8 cellular contexts compared by ENCODE assay signal in genomic region chr11:14520086-14520901, GRCh38. TPM values are rescaled to one million over a fixed set of nuclear protein-coding genes. Genes with fewer than 3 reads are reported as not detected.
A peak's percentile ranks its signal among the peaks of the same experiment; 100 is the strongest.
DNase-seq lines count a peak whose midpoint lies in the region; FAIRE-seq and TF ChIP-seq lines count a peak whose summit lies in the region.

Gene PSMA1 (minus strand): TSS chr11:14520386. CDS start chr11:14520299, 87 bp downstream.

- POLR2A ChIA-PET in HEK293T (lab: Yijun Ruan, JAX), result interaction anchor here (1.1 to 1.8 kb wide), 3 partner anchors 20 to 553 kb away, joined by 4 to 6 read pairs (median 5); partner anchors contain the start of genes CALCB, COPB1 and CYP2R1

- no peaks in the 10 kb centered on the region for H3K9me3 ChIP-seq in neutrophil

- DNase-seq in GM03348 (ENCODE audit: low spot score) (peak; percentile 94), HEK293T (ENCODE audit: extremely low spot score) (peak; percentile 89), MV-4-11 (lab: John Stamatoyannopoulos, UW) (peak; percentile 97), SK-MEL-5 (ENCODE audit: low read depth, low spot score) (peak; percentile 95), frontal cortex (ENCODE audit: low spot score in 2 of 2) (peak; percentile 58 to 83), substantia nigra (lab: John Stamatoyannopoulos, UW) (peak; percentile 58 to 94 (median 86))
- DNase-seq in activated naive CD4-positive, alpha-beta T cell treated with Interleukin-2 at 50 U/mL for 16 hours, result peak; percentile 94

- H3K27ac ChIP-seq in neutrophil (peak within 1 kb of the TSS; percentile 94), substantia nigra (ENCODE audit: low read depth, low read length, poor library complexity, severe bottlenecking) (peak within 1 kb of the TSS; percentile 88)

- CTCF ChIA-PET in HEK293T (lab: Yijun Ruan, JAX), result no interaction called here

- peak; percentile 92 for TF ChIP-seq CTCF in neutrophil (IDR thresholded peaks at IDR 0.05)

- peaks cover 19% of the 10 kb centered on the region for H3K36me3 ChIP-seq in neutrophil

- peaks cover 16 to 21% of the 10 kb centered on the region in 2 experiments for H3K4me1 ChIP-seq in neutrophil (ENCODE audit: control insufficient read depth in 1 of 2, insufficient read depth in 1 of 2, low read depth in 1 of 2, low read length in 1 of 2)

- in situ Hi-C loops in SK-MEL-5 (cut with HindIII; ENCODE audit: low pct_unique_long_range_greater_than_20kb, low sequenced_read_pairs), result no loop called here

- H3K27me3 ChIP-seq in neutrophil, result no peaks in the 10 kb centered on the region

- peak within 1 kb of the TSS; percentile 77 to 95 for H3K4me3 ChIP-seq in neutrophil (ENCODE audit: low read depth in 1 of 2, low read length in 1 of 2)

- FAIRE-seq in frontal cortex (lab: Jason Lieb, UNC), result no peak

TF ChIP-seq in HEK293T, 16 proteins besides CTCF, POLR2A, EP300 and RAD21:
- TF ChIP-seq L3MBTL2 (conservative IDR thresholded peaks at IDR 0.05), result peak; percentile 87
- TF ChIP-seq ELF4 (IDR thresholded peaks at IDR 0.05), result peak; percentile 89
- no peak for TF ChIP-seq PKNOX1 (IDR thresholded peaks at IDR 0.05)
- TF ChIP-seq HDGF (IDR thresholded peaks at IDR 0.05; ENCODE audit: borderline replicate concordance), result no peak
- peak; percentile 66; the same call in 1 of the 2 replicates for TF ChIP-seq ARNT (IDR thresholded peaks at IDR 0.05)
- 0 out of 2 replicates have a peak, but pooled peaks have one; percentile 14 for TF ChIP-seq FOXK2 (IDR thresholded peaks at IDR 0.05)
- no peak for TF ChIP-seq TARDBP (IDR thresholded peaks at IDR 0.05)
- no peak for TF ChIP-seq FOXA1 (IDR thresholded peaks at IDR 0.05)
- TF ChIP-seq FOXM1 (IDR thresholded peaks at IDR 0.05; ENCODE audit: borderline replicate concordance), result peak; percentile 69; the same call in 1 of the 2 replicates

RNA-seq across cellular contexts. Expression of gene PSMA1, which starts in this region (rescaled TPM):
- total RNA-seq in SK-MEL-5 (2014; rRNA removed; shearing (Covaris generic)), result 278 and 284 TPM in 2 replicates
- polyA plus RNA-seq in SK-MEL-5 (2015; cell fraction: cytosol; rRNA removed), result 155 and 188 TPM in 2 replicates
- 1,077 and 1,107 TPM in 2 replicates for polyA plus RNA-seq in SK-MEL-5 (2015; cell fraction: nucleus; rRNA removed)
- total RNA-seq in frontal cortex, result 163 TPM

Comparison
In these comparisons a context has a peak if more than half of its experiments do, and no peak if none do; other contexts are left out.
1. Peak in every context shown above with its lines: DNase-seq, H3K4me3 ChIP-seq and H3K27ac ChIP-seq.